In genomic region chr5:8306289-8306688, GRCh38 we compare ENCODE assay signal across 29 cellular contexts.
"Had no signal": no experiment of that assay in that cellular context is flagged by ENCODE, and none has a peak within 500 bp of the region (broad histone marks: within the 10 kb centered on the region; RNA-seq: fewer than 3 reads in every experiment).

No MANE protein-coding gene starts in this region.

- H3K9me3 ChIP-seq: neutrophil, pancreas, prostate gland, right lobe of liver, testis, transverse colon, upper lobe of right lung, uterus had no signal

- ATAC-seq: naive thymus-derived CD8-positive, alpha-beta T cell; natural killer cell treated with Interleukin-12 subunit alpha and Interleukin-12 subunit beta and Interleukin-15 and Interleukin-18, amount 100 ng/mL, for 72 hours; pancreas; right cardiac atrium; right lobe of liver; stimulated activated effector memory CD8-positive, alpha-beta T cell treated with anti-CD3 and anti-CD28 coated beads, Interleukin-12 subunit alpha, Interleukin-12 subunit beta, amount 100 ng/mL, for 72 hours; stimulated activated naive B cell treated with anti-CD40 and anti-IgM and Interleukin-4, amounts not matched to agents 10 μg/mL and 1 μg/mL and 100 μg/mL, for 72 hours; upper lobe of right lung had no signal

- H3K27ac ChIP-seq: neutrophil, pancreas, prostate gland, right lobe of liver, sigmoid colon, stomach, suprapubic skin, testis, tibial artery, transverse colon, upper lobe of right lung, uterus had no signal

- H3K27me3 ChIP-seq: neutrophil, pancreas, right lobe of liver, sigmoid colon, stomach, suprapubic skin, testis, tibial artery, transverse colon, upper lobe of right lung, uterus had no signal

- DNase-seq: naive B cell; naive thymus-derived CD8-positive, alpha-beta T cell; nephron progenitor cell; nucleus accumbens; pancreas; right cardiac atrium; right lobe of liver; sigmoid colon; small intestine; stimulated activated CD4-positive, alpha-beta T cell treated with anti-CD3 and anti-CD28 coated beads, Interleukin-15, amount 100 ng/mL, for 24 hours; stimulated activated CD4-positive, alpha-beta T cell treated with anti-CD3 and anti-CD28 coated beads, Interleukin-2, amount 100 ng/mL, for 24 hours; stimulated activated CD4-positive, alpha-beta T cell treated with anti-CD3 and anti-CD28 coated beads, Interleukin-2, amount 100 ng/mL, for 48 hours; stimulated activated CD4-positive, alpha-beta T cell treated with anti-CD3 and anti-CD28 coated beads, Interleukin-4, amount 100 ng/mL, for 24 hours; stimulated activated naive B cell treated with anti-CD40 and anti-IgM and Interleukin-4, amounts not matched to agents 10 μg/mL and 1 μg/mL and 100 μg/mL, for 72 hours; stimulated activated naive CD4-positive, alpha-beta T cell treated with Interleukin-2 at 50 U/mL for 16 hours; stomach; testis; tibial artery; transverse colon; upper lobe of right lung; uterus had no signal

- H3K4me1 ChIP-seq: pancreas, prostate gland, right lobe of liver, sigmoid colon, stomach, suprapubic skin, testis, tibial artery, transverse colon, upper lobe of right lung, uterus had no signal

- H3K27ac Mint-ChIP-seq: naive B cell; naive thymus-derived CD8-positive, alpha-beta T cell; natural killer cell treated with Interleukin-12 subunit alpha and Interleukin-12 subunit beta and Interleukin-15 and Interleukin-18, amount 100 ng/mL, for 72 hours; nephron progenitor cell; stimulated activated effector memory CD8-positive, alpha-beta T cell treated with anti-CD3 and anti-CD28 coated beads, Interleukin-12 subunit alpha, Interleukin-12 subunit beta, amount 100 ng/mL, for 72 hours; stimulated activated naive B cell treated with anti-CD40 and anti-IgM and Interleukin-4, amounts not matched to agents 10 μg/mL and 1 μg/mL and 100 μg/mL, for 72 hours; stimulated activated naive CD8-positive, alpha-beta T cell treated with anti-CD3 and anti-CD28 coated beads, Interleukin-15, Interleukin-2, amounts not matched to agents 100 ng/mL and 50 ng/mL, for 24 hours; type B pancreatic cell had no signal

- H3K9me3 Mint-ChIP-seq: type B pancreatic cell had no signal

- H3K4me3 ChIP-seq: pancreas, prostate gland, right lobe of liver, sigmoid colon, stomach, suprapubic skin, testis, tibial artery, transverse colon, upper lobe of right lung, uterus had no signal

- H3K27me3 Mint-ChIP-seq: naive B cell; natural killer cell treated with Interleukin-12 subunit alpha and Interleukin-12 subunit beta and Interleukin-15 and Interleukin-18, amount 100 ng/mL, for 72 hours; stimulated activated naive B cell treated with anti-CD40 and anti-IgM and Interleukin-4, amounts not matched to agents 10 μg/mL and 1 μg/mL and 100 μg/mL, for 72 hours; stimulated activated naive CD8-positive, alpha-beta T cell treated with anti-CD3 and anti-CD28 coated beads, Interleukin-15, Interleukin-2, amounts not matched to agents 100 ng/mL and 50 ng/mL, for 24 hours; type B pancreatic cell had no signal

- H3K36me3 Mint-ChIP-seq: naive B cell; natural killer cell treated with Interleukin-12 subunit alpha and Interleukin-12 subunit beta and Interleukin-15 and Interleukin-18, amount 100 ng/mL, for 72 hours; stimulated activated effector memory CD8-positive, alpha-beta T cell treated with anti-CD3 and anti-CD28 coated beads, Interleukin-12 subunit alpha, Interleukin-12 subunit beta, amount 100 ng/mL, for 72 hours; type B pancreatic cell had no signal

- H3K36me3 ChIP-seq: neutrophil, pancreas, prostate gland, right lobe of liver, sigmoid colon, stomach, suprapubic skin, tibial artery, transverse colon, upper lobe of right lung, uterus had no signal

- H3K4me3 Mint-ChIP-seq: naive B cell; naive thymus-derived CD8-positive, alpha-beta T cell; natural killer cell treated with Interleukin-12 subunit alpha and Interleukin-12 subunit beta and Interleukin-15 and Interleukin-18, amount 100 ng/mL, for 72 hours; nephron progenitor cell; neural crest cell; stimulated activated effector memory CD8-positive, alpha-beta T cell treated with anti-CD3 and anti-CD28 coated beads, Interleukin-12 subunit alpha, Interleukin-12 subunit beta, amount 100 ng/mL, for 72 hours; stimulated activated naive B cell treated with anti-CD40 and anti-IgM and Interleukin-4, amounts not matched to agents 10 μg/mL and 1 μg/mL and 100 μg/mL, for 72 hours; stimulated activated naive CD8-positive, alpha-beta T cell treated with anti-CD3 and anti-CD28 coated beads, Interleukin-15, Interleukin-2, amounts not matched to agents 100 ng/mL and 50 ng/mL, for 24 hours; type B pancreatic cell had no signal

- H3K4me1 Mint-ChIP-seq: naive B cell; naive thymus-derived CD8-positive, alpha-beta T cell; nephron progenitor cell; neural crest cell; stimulated activated effector memory CD8-positive, alpha-beta T cell treated with anti-CD3 and anti-CD28 coated beads, Interleukin-12 subunit alpha, Interleukin-12 subunit beta, amount 100 ng/mL, for 72 hours; stimulated activated naive B cell treated with anti-CD40 and anti-IgM and Interleukin-4, amounts not matched to agents 10 μg/mL and 1 μg/mL and 100 μg/mL, for 72 hours had no signal
